ENCODE assay signal across 1 cellular context in the genomic region with DNA sequence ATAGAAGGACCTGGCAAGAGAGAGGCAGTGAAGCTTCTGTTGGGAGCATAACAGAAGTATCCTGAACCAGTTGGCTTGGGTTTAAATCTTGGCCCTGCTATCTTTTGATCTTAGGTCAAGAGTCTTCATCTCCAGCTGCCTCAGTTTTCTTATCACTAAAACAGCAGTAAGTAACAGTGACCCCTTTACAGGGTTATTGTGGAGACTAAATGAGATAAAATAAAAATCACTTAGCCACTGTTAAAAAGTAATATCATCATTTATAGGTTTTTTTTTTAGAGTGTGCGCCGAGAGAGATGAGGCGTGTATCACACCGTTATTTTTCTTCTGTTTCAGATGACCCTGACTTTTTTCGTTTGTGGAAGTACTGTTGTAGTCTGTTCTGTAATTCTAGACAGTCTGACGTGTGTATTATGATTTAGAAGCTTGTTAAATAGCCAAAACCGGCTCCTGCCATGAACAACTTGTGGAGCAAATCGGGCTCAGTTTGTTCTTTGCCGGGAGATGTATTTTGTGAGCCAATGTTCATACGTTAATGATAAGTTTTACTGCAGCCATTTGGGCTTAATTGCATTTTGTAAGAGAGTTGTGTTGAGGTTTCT.
TF ChIP-seq lines count a peak whose summit lies in the region.

No MANE protein-coding gene starts in this region.

TF ChIP-seq in IMR-90, 13 proteins besides CTCF, POLR2A, EP300 and RAD21 (continued from another document):
- no peak for TF ChIP-seq SMC3 (IDR thresholded peaks at IDR 0.05; ENCODE audit: low read depth, low read length)
- TF ChIP-seq FOS (IDR thresholded peaks at IDR 0.05; ENCODE audit: low read depth, low read length), result no peak
